Comparison of ENCODE assay signal across 13 cellular contexts in genomic region chr19:38695832-38696732, GRCh38. TPM values are rescaled to one million over a fixed set of nuclear protein-coding genes. Genes with fewer than 3 reads are reported as not detected.
DNase-seq lines count a peak whose midpoint lies in the region; ATAC-seq, FAIRE-seq and TF ChIP-seq lines count a peak whose summit lies in the region.
"Had no signal": no experiment of that assay in that cellular context is flagged by ENCODE, and none has a peak within 500 bp of the region (broad histone marks: within the 10 kb centered on the region; RNA-seq: fewer than 3 reads in every experiment).

No MANE protein-coding gene starts in this region.

- H3K27me3 ChIP-seq in H1 (replicated peaks in 1 of 4; ENCODE audit: control insufficient read depth in 3 of 4, extremely low read depth in 1 of 4, insufficient read depth in 3 of 4, low read length in 3 of 4) (no peaks in the 10 kb centered on the region; a peak in 1 of 7 replicates), vagina (no peaks in the 10 kb centered on the region)

- TF ChIP-seq RAD21 in H1 (IDR thresholded peaks at IDR 0.05 in 1 of 2, conservative IDR thresholded peaks at IDR 0.05 in 1 of 2; ENCODE audit: low read depth in 2 of 2, low read length in 2 of 2): no peak

- H3K9me3 Mint-ChIP-seq in neural crest cell: no peaks in the 10 kb centered on the region

- no peak overlapping the region for H4K8ac ChIP-seq in H1 (ENCODE audit: extremely low read depth, insufficient read depth, low read length)

- H2BK5ac ChIP-seq in H1 (ENCODE audit: low read depth, low read length): peak overlapping the region; percentile 5

- peaks cover 14 to 29% of the 10 kb centered on the region in 2 experiments for H4K20me1 ChIP-seq in H1 (replicated peaks in 1 of 2; ENCODE audit: control insufficient read depth in 1 of 2, insufficient read depth in 2 of 2, low read length in 2 of 2)

- no peak overlapping the region; the same call in 1 of the 2 replicates for H2AK5ac ChIP-seq in H1 (ENCODE audit: low read depth, low read length)

- H3K9me3 ChIP-seq in H1 (ENCODE audit: insufficient read depth in 2 of 2, low read depth in 1 of 2, low read length in 1 of 2): no peaks in the 10 kb centered on the region
- H3K9me3 ChIP-seq in vagina: no peaks in the 10 kb centered on the region

- TF ChIP-seq CTCF in H1 (IDR thresholded peaks at IDR 0.05; ENCODE audit: control extremely low read depth in 1 of 3, insufficient read depth in 1 of 3, low read depth in 1 of 3, low read length in 3 of 3) (no peak), neural crest cell (conservative IDR thresholded peaks at IDR 0.05) (no peak), vagina (IDR thresholded peaks at IDR 0.05) (no peak)

- FAIRE-seq in H1 (lab: Jason Lieb, UNC): no peak
- FAIRE-seq: islet of Langerhans had no signal

- peaks cover 2% of the 10 kb centered on the region for H3K36me3 Mint-ChIP-seq in neural crest cell (ENCODE audit: low read depth)

- H3K4me3 Mint-ChIP-seq in neural crest cell: peak overlapping the region; percentile 20

- H4K5ac ChIP-seq in H1 (ENCODE audit: insufficient read length, low read depth, low read length): no peak overlapping the region

- H3K36me3 ChIP-seq in H1 (ENCODE audit: control insufficient read depth in 2 of 4, insufficient read depth in 4 of 4, low read length in 3 of 4) (peaks cover 2 to 11% (median 4%) of the 10 kb centered on the region in 4 experiments; a peak in 4 of 8 replicates), vagina (peaks cover 0 to 8% of the 10 kb centered on the region in 2 donors)

- H3K4me3 ChIP-seq in H1 (ENCODE audit: extremely low read depth in 1 of 4, insufficient read depth in 2 of 4, low read depth in 3 of 4, low read length in 4 of 4) (no peak overlapping the region), vagina (no peak overlapping the region)

- H3K27ac ChIP-seq in H1 (ENCODE audit: low read depth, low read length) (no peak overlapping the region), vagina (peak overlapping the region; percentile 90)

- H3K56ac ChIP-seq in H1 (replicated peaks; ENCODE audit: insufficient read length, low read depth, low read length): no peak overlapping the region

- H3K79me2 ChIP-seq in H1 (ENCODE audit: control insufficient read depth in 1 of 2, insufficient read depth in 2 of 2, low read length in 2 of 2): peaks cover 4 to 82% of the 10 kb centered on the region in 2 experiments; a peak in 2 of 4 replicates

- TF ChIP-seq EP300 in H1 (IDR thresholded peaks at IDR 0.05; ENCODE audit: borderline replicate concordance in 1 of 2, low read depth in 2 of 2, low read length in 2 of 2): no peak

- H3K4me2 ChIP-seq in H1 (ENCODE audit: insufficient read depth in 1 of 2, low read depth in 2 of 2, low read length in 2 of 2): no peak overlapping the region

- H3K23me2 ChIP-seq in H1 (ENCODE audit: low read depth, low read length): no peaks in the 10 kb centered on the region

- H2BK15ac ChIP-seq in H1 (ENCODE audit: low read length): no peak overlapping the region

- H2AFZ ChIP-seq in H1 (ENCODE audit: low read length): no peak overlapping the region

- no peak overlapping the region for H3K4ac ChIP-seq in H1 (replicated peaks; ENCODE audit: insufficient read length, low read depth, low read length)

- no peak for TF ChIP-seq POLR2A in H1 (IDR thresholded peaks at IDR 0.05; ENCODE audit: control extremely low read depth in 1 of 2, low read depth in 2 of 2, low read length in 2 of 2)
- TF ChIP-seq POLR2A in vagina (IDR thresholded peaks at IDR 0.05): no peak

- no peak overlapping the region for H3K18ac ChIP-seq in H1 (ENCODE audit: extremely low read depth, low read length)

- H3K27ac Mint-ChIP-seq in neural crest cell (ENCODE audit: unreplicated experiment): peak overlapping the region; percentile 95

- H3K4me1 ChIP-seq in H1 (replicated peaks in 1 of 4; ENCODE audit: control insufficient read depth in 3 of 4, insufficient read depth in 4 of 4, low read length in 3 of 4) (peaks cover 3 to 36% (median 23%) of the 10 kb centered on the region in 4 experiments), vagina (peaks cover 97% of the 10 kb centered on the region)

- H3K4me1 Mint-ChIP-seq in neural crest cell: peaks cover 78% of the 10 kb centered on the region

- no peak overlapping the region for H3K14ac ChIP-seq in H1 (ENCODE audit: insufficient read length)

- no peak for ATAC-seq in Right ventricle myocardium inferior
- no peak for ATAC-seq in left ventricle myocardium superior
- ATAC-seq in HG03135 (IDR thresholded peaks at IDR 0.05; ENCODE audit: unreplicated experiment): no peak

- POLR2A ChIA-PET in H1 (lab: Charles Lee; ENCODE audit: partially characterized antibody): interaction anchor here (0.6 to 23.4 kb wide), 6 partner anchors 9 to 261 kb away, joined by 3 to 495 read pairs (median 4); partner anchors contain the start of gene ACTN4

- H4K91ac ChIP-seq in H1 (replicated peaks; ENCODE audit: insufficient read length, low read length): no peak overlapping the region

- no peaks in the 10 kb centered on the region for H3K27me3 Mint-ChIP-seq in neural crest cell (ENCODE audit: low read depth)

- H3K23ac ChIP-seq in H1 (ENCODE audit: insufficient read length): no peak overlapping the region

- H3K79me1 ChIP-seq in H1 (ENCODE audit: low read depth, low read length): peaks cover 40% of the 10 kb centered on the region

- no peak overlapping the region for H3K9ac ChIP-seq in H1 (replicated peaks in 1 of 4; ENCODE audit: extremely low read depth in 1 of 4, low read depth in 3 of 4, low read length in 3 of 4)

- intact Hi-C loops in Right ventricle myocardium inferior (cut with DNase I): no loop called here
- intact Hi-C loops in left ventricle myocardium superior (cut with micrococcal nuclease): no loop called here
- intact Hi-C loops in vagina (cut with DNase I): no loop called here

- WGBS in H1 (ENCODE audit: extremely low coverage in 1 of 2, insufficient coverage in 1 of 2, insufficient read length in 1 of 2, insufficient replicate concordance in 2 of 2, low coverage in 1 of 2, low lambda C conversion rate in 2 of 2, missing lambda C conversion rate in 1 of 2), 2 experiments: 94% methylated on average over 22 of the region's 22 CpGs; no CpG with 5 or more reads in 1 of the 2 experiments

- H2BK20ac ChIP-seq in H1 (ENCODE audit: low read length): no peak overlapping the region

- CTCF ChIA-PET in H1 (lab: Charles Lee; ENCODE audit: partially characterized antibody): interaction anchor here (0.7 to 1.5 kb wide), 4 partner anchors 16 to 218 kb away, joined by 3 to 4 read pairs (median 3); no protein-coding TSS in a partner anchor

- DNase-seq in Right ventricle myocardium inferior (ENCODE audit: missing footprints): peak; percentile 1
- DNase-seq in left ventricle myocardium superior: no peak
- DNase-seq in H1 (ENCODE audit: low read depth in 1 of 2, low spot score in 2 of 2): no peak
- DNase-seq in neural crest cell (ENCODE audit: low read depth, low spot score): no peak
- DNase-seq in vagina (ENCODE audit: extremely low spot score in 2 of 2): no peak
- DNase-seq in NCI-H1436 treated with DMSO at 0.1 percent for 48 hours (lab: John Stamatoyannopoulos, UW): no peak
- no peak for DNase-seq in germinal center (ENCODE audit: low spot score)
- DNase-seq: effector memory CD4-positive, alpha-beta T cell; KG1; NCI-H524 treated with DMSO at 0.1 percent for 48 hours; T1000 had no signal

- H2BK120ac ChIP-seq in H1 (replicated peaks; ENCODE audit: low read depth, low read length): no peak overlapping the region

- no peak overlapping the region for H2BK12ac ChIP-seq in H1 (ENCODE audit: low read depth, low read length)

TF ChIP-seq in H1, 55 proteins besides CTCF, POLR2A, EP300 and RAD21:
- TF ChIP-seq KDM4A (IDR thresholded peaks at IDR 0.05; ENCODE audit: low read depth, low read length, severe bottlenecking): no peak
- TF ChIP-seq NRF1 (IDR thresholded peaks at IDR 0.05; ENCODE audit: low read depth, low read length): no peak
- TF ChIP-seq NANOG (IDR thresholded peaks at IDR 0.05; ENCODE audit: insufficient read depth, low read depth, low read length, poor library complexity, severe bottlenecking): no peak
- no peak for TF ChIP-seq FOSL1 (IDR thresholded peaks at IDR 0.05; ENCODE audit: insufficient read depth, low read depth, low read length)
- TF ChIP-seq MAX (IDR thresholded peaks at IDR 0.05): no peak
- no peak for TF ChIP-seq SP1 (IDR thresholded peaks at IDR 0.05; ENCODE audit: low read depth, low read length)
- TF ChIP-seq MAFK (IDR thresholded peaks at IDR 0.05; ENCODE audit: low read depth, low read length): no peak
- TF ChIP-seq POU5F1 (IDR thresholded peaks at IDR 0.05; ENCODE audit: low read depth, low read length): no peak
- no peak for TF ChIP-seq RNF2 (IDR thresholded peaks at IDR 0.05; ENCODE audit: borderline replicate concordance, low read depth, low read length, missing control alignments, poor library complexity, severe bottlenecking)

RNA-seq across cellular contexts. Expression of gene CAPN12, which starts 48.2 kb away (rescaled TPM):
- not detected for total RNA-seq in Right ventricle myocardium inferior
- not detected for total RNA-seq in left ventricle myocardium superior
- 7.9 and 8.8 TPM in 2 replicates for total RNA-seq in H1 (2021; fragmentation: NEBNext Ultra II Directional; extraction: Animal tissue kit (Norgen Biotek cat#: 25700))
- polyA plus RNA-seq in H1 (2011; rRNA removed): 20.0 and 25.9 TPM in 2 replicates
- polyA plus RNA-seq in H1 (2011; cell fraction: cytosol; rRNA removed): 16.5 TPM
- 58.9 TPM for polyA plus RNA-seq in H1 (2011; cell fraction: nucleus; rRNA removed)
- 4.8 to 13.3 TPM (median 8.3 TPM) in 4 replicates for polyA plus RNA-seq in H1 (2012, experiment 1 of 2)
- 4.3 TPM for polyA plus RNA-seq in H1 (2012, experiment 2 of 2)
- 13.2 TPM for polyA plus RNA-seq in H1 (2013, experiment 1 of 2)
- 11.1 TPM for polyA plus RNA-seq in H1 (2013, experiment 2 of 2)
- 3.7 and 5.0 TPM in 2 replicates for polyA minus RNA-seq in H1 (2011; rRNA and poly(A)+ RNA removed)
- 6.4 TPM for polyA minus RNA-seq in H1 (2011; cell fraction: cytosol; rRNA and poly(A)+ RNA removed)
- 10.9 TPM for polyA minus RNA-seq in H1 (2011; cell fraction: nucleus; rRNA and poly(A)+ RNA removed)
- not detected in 2 replicates for total RNA-seq in neural crest cell
- total RNA-seq in vagina: 9.6 TPM

RNA-seq across cellular contexts. Expression of gene ACTN4, which starts 48.6 kb away (rescaled TPM):
- total RNA-seq in Right ventricle myocardium inferior (145 TPM), left ventricle myocardium superior (131 TPM), neural crest cell (324 and 335 TPM in 2 replicates), vagina (513 TPM)
- 520 and 530 TPM in 2 replicates for total RNA-seq in H1 (2021; fragmentation: NEBNext Ultra II Directional; extraction: Animal tissue kit (Norgen Biotek cat#: 25700))
- 211 and 281 TPM in 2 replicates for polyA plus RNA-seq in H1 (2011; rRNA removed)
- polyA plus RNA-seq in H1 (2011; cell fraction: cytosol; rRNA removed): 223 TPM
- polyA plus RNA-seq in H1 (2011; cell fraction: nucleus; rRNA removed): 1,059 TPM
- polyA plus RNA-seq in H1 (2012, experiment 1 of 2): 374 to 504 TPM (median 451 TPM) in 4 replicates
- 171 TPM for polyA plus RNA-seq in H1 (2012, experiment 2 of 2)
- 279 TPM for polyA plus RNA-seq in H1 (2013, experiment 1 of 2)
- polyA plus RNA-seq in H1 (2013, experiment 2 of 2): 254 TPM
- polyA minus RNA-seq in H1 (2011; rRNA and poly(A)+ RNA removed): 190 and 202 TPM in 2 replicates
- 103 TPM for polyA minus RNA-seq in H1 (2011; cell fraction: cytosol; rRNA and poly(A)+ RNA removed)
- 171 TPM for polyA minus RNA-seq in H1 (2011; cell fraction: nucleus; rRNA and poly(A)+ RNA removed)
